In genomic region chr21:27564684-27565280, GRCh38 we compare ENCODE assay signal across 8 cellular contexts.
DNase-seq lines count a peak whose midpoint lies in the region; ATAC-seq, FAIRE-seq and TF ChIP-seq lines count a peak whose summit lies in the region.

No MANE protein-coding gene starts in this region.

- TF ChIP-seq POLR2A in GM12891 (IDR thresholded peaks at IDR 0.05; ENCODE audit: low read depth, low read length), result no peak

- no peaks in the 10 kb centered on the region for H3K9me3 Mint-ChIP-seq in stimulated activated naive B cell treated with anti-CD40 and anti-IgM and Interleukin-4, amounts not matched to agents 10 μg/mL and 1 μg/mL and 100 μg/mL, for 72 hours

- H3K4me1 Mint-ChIP-seq in stimulated activated naive B cell treated with anti-CD40 and anti-IgM and Interleukin-4, amounts not matched to agents 10 μg/mL and 1 μg/mL and 100 μg/mL, for 72 hours, result no peaks in the 10 kb centered on the region

- no peak overlapping the region for H3K27ac Mint-ChIP-seq in stimulated activated naive B cell treated with anti-CD40 and anti-IgM and Interleukin-4, amounts not matched to agents 10 μg/mL and 1 μg/mL and 100 μg/mL, for 72 hours

- H3K27me3 ChIP-seq in WERI-Rb-1 (ENCODE audit: insufficient read depth, low read depth, severe bottlenecking), result peaks cover 63% of the 10 kb centered on the region
- H3K27me3 ChIP-seq in left ventricle myocardium inferior (ENCODE audit: low read depth), result no peaks in the 10 kb centered on the region

- no peaks in the 10 kb centered on the region for H3K36me3 Mint-ChIP-seq in stimulated activated naive B cell treated with anti-CD40 and anti-IgM and Interleukin-4, amounts not matched to agents 10 μg/mL and 1 μg/mL and 100 μg/mL, for 72 hours

- intact Hi-C loops in left ventricle myocardium inferior (cut with micrococcal nuclease), result loop anchor here (10.0 kb wide), 1 partner anchor 710 kb away; no protein-coding TSS in a partner anchor

- peak; percentile 53 to 59 for ATAC-seq in stimulated activated naive B cell treated with anti-CD40 and anti-IgM and Interleukin-4, amounts not matched to agents 10 μg/mL and 1 μg/mL and 100 μg/mL, for 72 hours (replicated peaks)
- ATAC-seq in HG02885 (IDR thresholded peaks at IDR 0.05; ENCODE audit: poor library complexity, unreplicated experiment), result no peak

- no peaks in the 10 kb centered on the region for H3K27me3 Mint-ChIP-seq in stimulated activated naive B cell treated with anti-CD40 and anti-IgM and Interleukin-4, amounts not matched to agents 10 μg/mL and 1 μg/mL and 100 μg/mL, for 72 hours

- peak; percentile 51 for DNase-seq in Daoy (ENCODE audit: low read depth)
- peak; percentile 28 for DNase-seq in LoVo (ENCODE audit: low spot score)
- peak; percentile 26 for DNase-seq in WERI-Rb-1
- peak; percentile 23 for DNase-seq in left ventricle myocardium inferior
- DNase-seq in stimulated activated naive B cell treated with anti-CD40 and anti-IgM and Interleukin-4, amounts not matched to agents 10 μg/mL and 1 μg/mL and 100 μg/mL, for 72 hours, result no peak
- no peak for DNase-seq in GM12891 (ENCODE audit: insufficient read length, low spot score)
- DNase-seq in NCI-H1436 (lab: John Stamatoyannopoulos, UW), result no peak

- no peaks in the 10 kb centered on the region for H3K9me3 ChIP-seq in WERI-Rb-1 (ENCODE audit: severe bottlenecking)
- H3K9me3 ChIP-seq in left ventricle myocardium inferior (replicated peaks), result no peaks in the 10 kb centered on the region

- H3K4me3 ChIP-seq in WERI-Rb-1 (ENCODE audit: low read depth, low read length) (no peak overlapping the region), left ventricle myocardium inferior (no peak overlapping the region)

- peak; percentile 74 for TF ChIP-seq CTCF in WERI-Rb-1 (IDR thresholded peaks at IDR 0.05; ENCODE audit: low read depth, low read length)
- peak; percentile 88 for TF ChIP-seq CTCF in left ventricle myocardium inferior (IDR thresholded peaks at IDR 0.05; ENCODE audit: borderline replicate concordance)

- no peak for FAIRE-seq in GM12891 (lab: Jason Lieb, UNC)

- peaks cover 2% of the 10 kb centered on the region for H3K4me1 ChIP-seq in left ventricle myocardium inferior

- no peak overlapping the region for H3K4me3 Mint-ChIP-seq in stimulated activated naive B cell treated with anti-CD40 and anti-IgM and Interleukin-4, amounts not matched to agents 10 μg/mL and 1 μg/mL and 100 μg/mL, for 72 hours

- H3K36me3 ChIP-seq in WERI-Rb-1, result no peaks in the 10 kb centered on the region
- H3K36me3 ChIP-seq in left ventricle myocardium inferior, result no peaks in the 10 kb centered on the region

- H3K27ac ChIP-seq in WERI-Rb-1 (no peak overlapping the region), left ventricle myocardium inferior (replicated peaks) (no peak overlapping the region)

TF ChIP-seq in GM12891, 5 proteins besides CTCF, POLR2A, EP300 and RAD21:
- TF ChIP-seq TAF1 (IDR thresholded peaks at IDR 0.05; ENCODE audit: low read depth, low read length), result no peak
- no peak for TF ChIP-seq PAX5 (IDR thresholded peaks at IDR 0.05; ENCODE audit: insufficient read depth, low read length, severe bottlenecking)
- no peak for TF ChIP-seq POU2F2 (IDR thresholded peaks at IDR 0.05; ENCODE audit: low read depth, low read length)
- no peak for TF ChIP-seq POLR2AphosphoS5 (IDR thresholded peaks at IDR 0.05; ENCODE audit: low read depth, low read length)
- TF ChIP-seq SPI1 (IDR thresholded peaks at IDR 0.05; ENCODE audit: low read depth, low read length), result no peak

Comparison
In these comparisons a context has a peak if more than half of its experiments do, and no peak if none do; other contexts are left out.
1. DNase-seq: peak in Daoy (single experiment), LoVo (single experiment), WERI-Rb-1 (single experiment) and left ventricle myocardium inferior (single experiment); none in stimulated activated naive B cell treated with anti-CD40 and anti-IgM and Interleukin-4, amounts not matched to agents 10 μg/mL and 1 μg/mL and 100 μg/mL, for 72 hours (single experiment), GM12891 (single experiment) and NCI-H1436 (single experiment).